Comparison of ENCODE assay signal across 3 cellular contexts in the genomic region with DNA sequence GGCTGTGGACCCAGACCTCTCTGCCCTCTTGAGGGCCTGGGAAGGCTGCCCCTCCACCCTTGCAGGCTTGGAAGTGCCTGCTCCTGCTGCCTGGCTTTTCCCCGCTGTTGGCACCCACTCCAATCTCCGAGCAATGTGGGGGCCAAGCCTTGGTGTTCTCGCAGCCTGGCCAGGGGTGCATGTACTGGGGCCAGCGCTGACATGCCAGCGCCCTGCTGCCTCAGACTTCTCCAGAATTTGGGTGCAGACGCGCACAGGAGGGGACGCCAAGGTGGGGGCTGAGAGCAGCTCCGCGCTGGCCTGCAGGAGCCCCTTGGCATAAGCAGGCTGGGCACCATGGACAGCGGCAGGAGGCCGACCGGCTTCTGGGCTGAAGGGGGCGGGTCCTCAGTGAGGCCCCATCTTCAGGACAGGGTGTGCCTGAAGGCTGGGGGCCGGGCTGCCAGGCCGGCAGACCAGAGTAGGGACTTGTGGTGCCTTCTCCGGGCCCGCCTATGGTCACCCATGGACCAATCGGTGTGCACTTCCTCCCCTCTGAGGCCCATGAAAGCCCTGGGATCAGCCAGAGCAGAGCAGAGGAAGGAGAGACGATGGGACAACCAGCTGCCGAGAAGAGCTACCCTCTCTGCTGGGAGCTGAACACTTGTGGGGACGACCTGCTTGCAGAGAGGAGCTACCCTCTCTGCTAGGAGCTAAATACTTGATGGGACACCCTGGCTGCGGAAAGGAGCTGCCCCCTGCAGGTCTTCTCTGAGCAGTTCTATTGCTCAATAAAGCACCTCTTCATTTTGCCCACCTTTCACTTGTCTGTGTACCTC.
A peak's percentile ranks its signal among the peaks of the same experiment; 100 is the strongest.
TF ChIP-seq lines count a peak whose summit lies in the region.

No MANE protein-coding gene starts in this region.

TF ChIP-seq in Ishikawa, 13 proteins besides CTCF, POLR2A, EP300 and RAD21 (continued from another document):
- TF ChIP-seq, protein P1, sequence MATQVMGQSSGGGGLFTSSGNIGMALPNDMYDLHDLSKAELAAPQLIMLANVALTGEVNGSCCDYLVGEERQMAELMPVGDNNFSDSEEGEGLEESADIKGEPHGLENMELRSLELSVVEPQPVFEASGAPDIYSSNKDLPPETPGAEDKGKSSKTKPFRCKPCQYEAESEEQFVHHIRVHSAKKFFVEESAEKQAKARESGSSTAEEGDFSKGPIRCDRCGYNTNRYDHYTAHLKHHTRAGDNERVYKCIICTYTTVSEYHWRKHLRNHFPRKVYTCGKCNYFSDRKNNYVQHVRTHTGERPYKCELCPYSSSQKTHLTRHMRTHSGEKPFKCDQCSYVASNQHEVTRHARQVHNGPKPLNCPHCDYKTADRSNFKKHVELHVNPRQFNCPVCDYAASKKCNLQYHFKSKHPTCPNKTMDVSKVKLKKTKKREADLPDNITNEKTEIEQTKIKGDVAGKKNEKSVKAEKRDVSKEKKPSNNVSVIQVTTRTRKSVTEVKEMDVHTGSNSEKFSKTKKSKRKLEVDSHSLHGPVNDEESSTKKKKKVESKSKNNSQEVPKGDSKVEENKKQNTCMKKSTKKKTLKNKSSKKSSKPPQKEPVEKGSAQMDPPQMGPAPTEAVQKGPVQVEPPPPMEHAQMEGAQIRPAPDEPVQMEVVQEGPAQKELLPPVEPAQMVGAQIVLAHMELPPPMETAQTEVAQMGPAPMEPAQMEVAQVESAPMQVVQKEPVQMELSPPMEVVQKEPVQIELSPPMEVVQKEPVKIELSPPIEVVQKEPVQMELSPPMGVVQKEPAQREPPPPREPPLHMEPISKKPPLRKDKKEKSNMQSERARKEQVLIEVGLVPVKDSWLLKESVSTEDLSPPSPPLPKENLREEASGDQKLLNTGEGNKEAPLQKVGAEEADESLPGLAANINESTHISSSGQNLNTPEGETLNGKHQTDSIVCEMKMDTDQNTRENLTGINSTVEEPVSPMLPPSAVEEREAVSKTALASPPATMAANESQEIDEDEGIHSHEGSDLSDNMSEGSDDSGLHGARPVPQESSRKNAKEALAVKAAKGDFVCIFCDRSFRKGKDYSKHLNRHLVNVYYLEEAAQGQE (IDR thresholded peaks at IDR 0.05; ENCODE audit: low read depth): peak; percentile 96

TF ChIP-seq in K562, 482 proteins besides CTCF, POLR2A, EP300 and RAD21:
- TF ChIP-seq, protein P1 (CRISPR knock-in tag; IDR thresholded peaks at IDR 0.05; ENCODE audit: low read depth): peak; percentile 90
- TF ChIP-seq SMC3 (conservative IDR thresholded peaks at IDR 0.05; ENCODE audit: insufficient read depth, low read depth, low read length) (peak; percentile 54), CEBPB (tag; IDR thresholded peaks at IDR 0.05) (peak; percentile 76), STAG1 (CRISPR knock-in tag; IDR thresholded peaks at IDR 0.05; ENCODE audit: borderline replicate concordance) (peak; percentile 52; the same call in 1 of the 2 replicates), SNAPC5 (CRISPR knock-in tag; IDR thresholded peaks at IDR 0.05) (no peak), EHMT2 (IDR thresholded peaks at IDR 0.05) (peak; percentile 68), MIER1 (IDR thresholded peaks at IDR 0.05; ENCODE audit: low read depth) (peak; percentile 59; the same call in 1 of the 2 replicates), CEBPG (CRISPR knock-in tag; IDR thresholded peaks at IDR 0.05) (peak; percentile 42; the same call in 1 of the 2 replicates), CEBPG (tag; conservative IDR thresholded peaks at IDR 0.05 in 1 of 2, IDR thresholded peaks at IDR 0.05 in 1 of 2) (peak; percentile 31 to 69; a peak in 2 of 4 replicates), SRSF1 (IDR thresholded peaks at IDR 0.05; ENCODE audit: low read depth, low read length) (no peak), SPI1 (IDR thresholded peaks at IDR 0.05; ENCODE audit: borderline replicate concordance, low read depth, low read length) (0 out of 2 replicates have a peak, but pooled peaks have one; percentile 27)

TF ChIP-seq in HepG2, 621 proteins besides CTCF, POLR2A, EP300 and RAD21 (continued from another document and continues in another):
- TF ChIP-seq, protein P1 (IDR thresholded peaks at IDR 0.05; ENCODE audit: borderline replicate concordance in 1 of 2, low read depth in 1 of 2, low read length in 2 of 2): peak; percentile 79 to 91
- TF ChIP-seq ZNF362 (CRISPR knock-in tag; IDR thresholded peaks at IDR 0.05; ENCODE audit: borderline replicate concordance) (no peak), STAT6 (CRISPR knock-in tag; IDR thresholded peaks at IDR 0.05; ENCODE audit: borderline replicate concordance) (no peak), KLF13 (CRISPR knock-in tag; IDR thresholded peaks at IDR 0.05) (no peak), ZBTB1 (CRISPR knock-in tag; IDR thresholded peaks at IDR 0.05; ENCODE audit: borderline replicate concordance) (no peak), ZFP36 (IDR thresholded peaks at IDR 0.05; ENCODE audit: borderline replicate concordance, low read depth, low read length, partially characterized antibody) (no peak), ZNF331 (CRISPR knock-in tag; IDR thresholded peaks at IDR 0.05) (no peak), ZNF703 (CRISPR knock-in tag; IDR thresholded peaks at IDR 0.05; ENCODE audit: borderline replicate concordance) (no peak), IKZF1 (IDR thresholded peaks at IDR 0.05) (no peak), SETDB1 (CRISPR knock-in tag; IDR thresholded peaks at IDR 0.05; ENCODE audit: borderline replicate concordance) (no peak), TCF7 (IDR thresholded peaks at IDR 0.05; ENCODE audit: low read depth) (no peak), ZNF501 (CRISPR knock-in tag; IDR thresholded peaks at IDR 0.05) (no peak), STAG1 (CRISPR knock-in tag; IDR thresholded peaks at IDR 0.05) (peak; percentile 39), HOXA3 (CRISPR knock-in tag; IDR thresholded peaks at IDR 0.05) (no peak), NFE2L1 (CRISPR knock-in tag; IDR thresholded peaks at IDR 0.05; ENCODE audit: borderline replicate concordance) (no peak), NCOA5 (CRISPR knock-in tag; IDR thresholded peaks at IDR 0.05) (no peak), NFYC (CRISPR knock-in tag; IDR thresholded peaks at IDR 0.05) (no peak), ZNF441 (CRISPR knock-in tag; IDR thresholded peaks at IDR 0.05; ENCODE audit: borderline replicate concordance) (no peak), AGO1 (IDR thresholded peaks at IDR 0.05; ENCODE audit: low read depth, low read length, poor library complexity, severe bottlenecking) (no peak), ZBTB4 (CRISPR knock-in tag; IDR thresholded peaks at IDR 0.05; ENCODE audit: borderline replicate concordance) (no peak), TAF15 (IDR thresholded peaks at IDR 0.05; ENCODE audit: low read depth, low read length, poor library complexity, severe bottlenecking) (no peak), SP2 (CRISPR knock-in tag; IDR thresholded peaks at IDR 0.05) (no peak), MIER2 (CRISPR knock-in tag; IDR thresholded peaks at IDR 0.05) (peak; percentile 87)
- TF ChIP-seq, protein P2, sequence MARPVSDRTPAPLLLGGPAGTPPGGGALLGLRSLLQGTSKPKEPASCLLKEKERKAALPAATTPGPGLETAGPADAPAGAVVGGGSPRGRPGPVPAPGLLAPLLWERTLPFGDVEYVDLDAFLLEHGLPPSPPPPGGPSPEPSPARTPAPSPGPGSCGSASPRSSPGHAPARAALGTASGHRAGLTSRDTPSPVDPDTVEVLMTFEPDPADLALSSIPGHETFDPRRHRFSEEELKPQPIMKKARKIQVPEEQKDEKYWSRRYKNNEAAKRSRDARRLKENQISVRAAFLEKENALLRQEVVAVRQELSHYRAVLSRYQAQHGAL (CRISPR knock-in tag; IDR thresholded peaks at IDR 0.05; ENCODE audit: not compliant biosample characterization): no peak
- TF ChIP-seq, protein P3, sequence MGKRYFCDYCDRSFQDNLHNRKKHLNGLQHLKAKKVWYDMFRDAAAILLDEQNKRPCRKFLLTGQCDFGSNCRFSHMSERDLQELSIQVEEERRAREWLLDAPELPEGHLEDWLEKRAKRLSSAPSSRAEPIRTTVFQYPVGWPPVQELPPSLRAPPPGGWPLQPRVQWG (CRISPR knock-in tag; IDR thresholded peaks at IDR 0.05; ENCODE audit: borderline replicate concordance, low read depth): no peak
